31 cellular contexts compared by ENCODE assay signal in the genomic region with DNA sequence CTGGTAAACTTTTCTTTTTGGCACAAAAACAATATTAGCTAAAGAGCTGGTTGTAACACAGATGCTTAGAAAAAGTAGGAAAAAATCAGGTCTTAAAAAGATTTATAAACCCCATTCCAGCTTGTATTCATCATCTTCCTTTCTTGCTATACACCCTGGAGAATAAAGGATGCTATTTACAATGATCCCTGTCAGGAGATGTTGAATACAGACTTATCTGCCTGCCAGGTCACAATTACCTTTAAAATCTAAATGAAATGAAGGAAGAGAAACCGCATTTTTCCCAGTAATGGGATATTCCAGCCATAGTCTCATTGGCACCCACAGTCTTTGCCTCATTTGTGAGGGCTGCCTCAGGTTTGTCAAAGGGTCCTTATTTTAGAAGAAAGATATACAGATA.
DNase-seq lines count a peak whose midpoint lies in the region; ATAC-seq and TF ChIP-seq lines count a peak whose summit lies in the region.
"Had no signal": no experiment of that assay in that cellular context is flagged by ENCODE, and none has a peak within 500 bp of the region (broad histone marks: within the 10 kb centered on the region; RNA-seq: fewer than 3 reads in every experiment).

No MANE protein-coding gene starts in this region.

- H3K9me3 ChIP-seq in A673 (ENCODE audit: low read depth, low read length, poor library complexity, severe bottlenecking) (no peaks in the 10 kb centered on the region), SK-N-MC (ENCODE audit: low read depth, low read length) (no peaks in the 10 kb centered on the region), neural cell (ENCODE audit: low read length) (no peaks in the 10 kb centered on the region)
- H3K9me3 ChIP-seq: A549, BE2C, BLaER1, Caco-2 had no signal

- H3K4me3 ChIP-seq in A673 (ENCODE audit: low read depth, low read length, poor library complexity, severe bottlenecking) = no peak overlapping the region
- H3K4me3 ChIP-seq in SK-N-MC = no peak overlapping the region
- H3K4me3 ChIP-seq in neural cell (ENCODE audit: low read length) = peak overlapping the region; percentile 24
- H3K4me3 ChIP-seq: A549; BLaER1; BLaER1 treated with 17β-estradiol and CSF1 and Interleukin-3, amounts not matched to agents 10 nM and 100 nM had no signal

- H3K36me3 ChIP-seq in A673 (ENCODE audit: insufficient read depth, low read length, poor library complexity, severe bottlenecking) (no peaks in the 10 kb centered on the region), SK-N-MC (ENCODE audit: insufficient read depth, low read length) (no peaks in the 10 kb centered on the region), neural cell (ENCODE audit: insufficient read depth, low read length) (no peaks in the 10 kb centered on the region)
- H3K36me3 ChIP-seq: BE2C had no signal

- CTCF ChIA-PET in A673 (lab: Charles Lee) = no interaction called here

- no peak for TF ChIP-seq RAD21 in neural cell (conservative IDR thresholded peaks at IDR 0.05)

- H3K4me2 ChIP-seq in neural cell (ENCODE audit: low read length) = peak overlapping the region; percentile 9
- H3K4me2 ChIP-seq: A549; BLaER1; BLaER1 treated with 17β-estradiol and CSF1 and Interleukin-3, amounts not matched to agents 10 nM and 100 nM had no signal

- DNase-seq in A673 (ENCODE audit: low spot score) (no peak), SK-N-MC (ENCODE audit: low read depth, low spot score) (no peak), NCI-H526 (lab: John Stamatoyannopoulos, UW) (no peak), HT-29 (ENCODE audit: low spot score) (no peak)
- DNase-seq: 8988T; ACHN; AML-193; BE2C; C1 segment of cervical spinal cord; Caco-2; Calu3; CD4-positive, alpha-beta memory T cell; CD4-positive, alpha-beta T cell; CD4-positive, CD25-positive, alpha-beta regulatory T cell; CD8-positive, alpha-beta memory T cell; CD8-positive, alpha-beta T cell; COR-L47; DMS 273 treated with DMSO at 0.1 percent for 48 hours; DMS153; DMS53; DMS79; DMS79 treated with DMSO at 0.1 percent for 48 hours; DND-41; EL had no signal

- no peaks in the 10 kb centered on the region for H3K27me3 ChIP-seq in A673 (replicated peaks; ENCODE audit: insufficient read depth, low read depth, low read length, poor library complexity)
- H3K27me3 ChIP-seq in neural cell (ENCODE audit: insufficient read depth, low read depth, low read length) = no peaks in the 10 kb centered on the region
- H3K27me3 ChIP-seq: BLaER1; BLaER1 treated with 17β-estradiol and CSF1 and Interleukin-3, amounts not matched to agents 10 nM and 100 nM had no signal

- POLR2A ChIA-PET in A673 (lab: Charles Lee; ENCODE audit: low non-redundant PET) = interaction anchor here (0.6 kb wide), 1 partner anchor 93 kb away, joined by 3 read pairs; no protein-coding TSS in a partner anchor

- no peaks in the 10 kb centered on the region for H3K9me2 ChIP-seq in neural cell (ENCODE audit: insufficient read depth, low read length)

- H3F3A ChIP-seq in neural cell (ENCODE audit: insufficient read depth, low read length, poor library complexity, severe bottlenecking) = no peaks in the 10 kb centered on the region

- ATAC-seq in HG02852 (IDR thresholded peaks at IDR 0.05; ENCODE audit: unreplicated experiment) = no peak
- ATAC-seq: A549; CD8-positive, alpha-beta T cell had no signal

- no peaks in the 10 kb centered on the region for H4K20me1 ChIP-seq in neural cell (ENCODE audit: insufficient read depth)

- H3K79me2 ChIP-seq in neural cell (replicated peaks; ENCODE audit: insufficient read depth, low read length) = no peaks in the 10 kb centered on the region

- no peak overlapping the region for H3K9ac ChIP-seq in SK-N-MC (ENCODE audit: insufficient read length)
- no peak overlapping the region for H3K9ac ChIP-seq in neural cell (ENCODE audit: low read length)
- H3K9ac ChIP-seq: BLaER1; BLaER1 treated with 17β-estradiol and CSF1 and Interleukin-3, amounts not matched to agents 10 nM and 100 nM had no signal

- no peak overlapping the region for H2AFZ ChIP-seq in neural cell (ENCODE audit: low read depth, low read length)

- TF ChIP-seq CTCF in A673 (conservative IDR thresholded peaks at IDR 0.05; ENCODE audit: low read depth, low read length) (no peak), neural cell (IDR thresholded peaks at IDR 0.05; ENCODE audit: poor library complexity, severe bottlenecking) (no peak)

- H3K4me1 ChIP-seq in A673 (ENCODE audit: insufficient read depth, low read length, poor library complexity, severe bottlenecking) = peaks cover 94% of the 10 kb centered on the region
- H3K4me1 ChIP-seq: A549, BE2C, BLaER1 had no signal

- H3K27ac ChIP-seq in A673 (ENCODE audit: low read depth, low read length, poor library complexity, severe bottlenecking) (peak overlapping the region; percentile 97), SK-N-MC (peak overlapping the region; percentile 27; the same call in 1 of the 2 replicates), neural cell (ENCODE audit: low read length) (peak overlapping the region; percentile 55)
- H3K27ac ChIP-seq: 22Rv1; A549; BLaER1; BLaER1 treated with 17β-estradiol and CSF1 and Interleukin-3, amounts not matched to agents 10 nM and 100 nM; C4-2B had no signal

- intact Hi-C loops in A673 (cut with micrococcal nuclease; ENCODE audit: unreplicated experiment) = loop anchor here (5.0 kb wide), 1 partner anchor 85 kb away; no protein-coding TSS in a partner anchor

- TF ChIP-seq EP300 in neural cell (conservative IDR thresholded peaks at IDR 0.05; ENCODE audit: poor library complexity, severe bottlenecking) = peak; percentile 70

- no TSS peak for BruUV-seq in A673 (replicated peaks; lab: Mats Ljungman, UMichigan)

TF ChIP-seq in neural cell, 6 proteins besides CTCF, POLR2A, EP300 and RAD21:
- TF ChIP-seq EZH2 (IDR thresholded peaks at IDR 0.05; ENCODE audit: borderline replicate concordance, insufficient read depth, low read length, poor library complexity, severe bottlenecking) (no peak), MXI1 (conservative IDR thresholded peaks at IDR 0.05; ENCODE audit: poor library complexity, severe bottlenecking) (no peak), SMC3 (conservative IDR thresholded peaks at IDR 0.05; ENCODE audit: poor library complexity) (no peak), TAF1 (IDR thresholded peaks at IDR 0.05; ENCODE audit: low read depth) (no peak), POLR2AphosphoS5 (IDR thresholded peaks at IDR 0.05) (peak; percentile 63)
- TF ChIP-seq, protein P1, sequence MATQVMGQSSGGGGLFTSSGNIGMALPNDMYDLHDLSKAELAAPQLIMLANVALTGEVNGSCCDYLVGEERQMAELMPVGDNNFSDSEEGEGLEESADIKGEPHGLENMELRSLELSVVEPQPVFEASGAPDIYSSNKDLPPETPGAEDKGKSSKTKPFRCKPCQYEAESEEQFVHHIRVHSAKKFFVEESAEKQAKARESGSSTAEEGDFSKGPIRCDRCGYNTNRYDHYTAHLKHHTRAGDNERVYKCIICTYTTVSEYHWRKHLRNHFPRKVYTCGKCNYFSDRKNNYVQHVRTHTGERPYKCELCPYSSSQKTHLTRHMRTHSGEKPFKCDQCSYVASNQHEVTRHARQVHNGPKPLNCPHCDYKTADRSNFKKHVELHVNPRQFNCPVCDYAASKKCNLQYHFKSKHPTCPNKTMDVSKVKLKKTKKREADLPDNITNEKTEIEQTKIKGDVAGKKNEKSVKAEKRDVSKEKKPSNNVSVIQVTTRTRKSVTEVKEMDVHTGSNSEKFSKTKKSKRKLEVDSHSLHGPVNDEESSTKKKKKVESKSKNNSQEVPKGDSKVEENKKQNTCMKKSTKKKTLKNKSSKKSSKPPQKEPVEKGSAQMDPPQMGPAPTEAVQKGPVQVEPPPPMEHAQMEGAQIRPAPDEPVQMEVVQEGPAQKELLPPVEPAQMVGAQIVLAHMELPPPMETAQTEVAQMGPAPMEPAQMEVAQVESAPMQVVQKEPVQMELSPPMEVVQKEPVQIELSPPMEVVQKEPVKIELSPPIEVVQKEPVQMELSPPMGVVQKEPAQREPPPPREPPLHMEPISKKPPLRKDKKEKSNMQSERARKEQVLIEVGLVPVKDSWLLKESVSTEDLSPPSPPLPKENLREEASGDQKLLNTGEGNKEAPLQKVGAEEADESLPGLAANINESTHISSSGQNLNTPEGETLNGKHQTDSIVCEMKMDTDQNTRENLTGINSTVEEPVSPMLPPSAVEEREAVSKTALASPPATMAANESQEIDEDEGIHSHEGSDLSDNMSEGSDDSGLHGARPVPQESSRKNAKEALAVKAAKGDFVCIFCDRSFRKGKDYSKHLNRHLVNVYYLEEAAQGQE (IDR thresholded peaks at IDR 0.05; ENCODE audit: borderline replicate concordance) = peak; percentile 96

Comparison
In these comparisons a context has a peak if more than half of its experiments do, and no peak if none do; other contexts are left out.
1. H3K27ac ChIP-seq: peak in every context shown above with its lines; median percentile 97 in A673; 55 in neural cell; 27 in SK-N-MC.